19 cellular contexts compared by ENCODE assay signal in genomic region chr20:598133-598881, GRCh38. TPM values are rescaled to one million over a fixed set of nuclear protein-coding genes. Genes with fewer than 3 reads are reported as not detected.
A peak's percentile ranks its signal among the peaks of the same experiment; 100 is the strongest.
DNase-seq lines count a peak whose midpoint lies in the region; ATAC-seq, FAIRE-seq and TF ChIP-seq lines count a peak whose summit lies in the region.
"Had no signal": no experiment of that assay in that cellular context is flagged by ENCODE, and none has a peak within 500 bp of the region (broad histone marks: within the 10 kb centered on the region; RNA-seq: fewer than 3 reads in every experiment).

No MANE protein-coding gene starts in this region.

- peak; percentile 55 for DNase-seq in activated effector memory CD4-positive, alpha-beta T cell treated with anti-CD3 and anti-CD28 coated beads, Interleukin-2, amount 50 U/mL, for 16 hours
- DNase-seq in activated effector memory CD4-positive, alpha-beta T cell treated with Interleukin-2 at 50 U/mL for 16 hours: no peak
- DNase-seq in K562 (ENCODE audit: extremely low read depth in 1 of 4, low spot score in 3 of 4) (no peak), neuronal stem cell (ENCODE audit: low spot score) (no peak), GM10248 (ENCODE audit: extremely low spot score) (no peak), NCI-H2171 treated with DMSO at 0.1 percent for 48 hours (lab: John Stamatoyannopoulos, UW) (no peak)
- DNase-seq in stimulated activated naive CD4-positive, alpha-beta T cell treated with Interleukin-2 at 50 U/mL for 16 hours (lab: John Stamatoyannopoulos, UW): no peak
- DNase-seq: 8988T; AML-193; CD8-positive, alpha-beta memory T cell; DND-41; GDM1; HFFc6 had no signal

- no peak for FAIRE-seq in K562 (lab: Jason Lieb, UNC)
- FAIRE-seq: H1, HTR-8/SVneo had no signal

- no peak overlapping the region for H3K4ac ChIP-seq in neuronal stem cell (ENCODE audit: low read length)

- H2BK5ac ChIP-seq in neuronal stem cell (ENCODE audit: low read length): no peak overlapping the region

- peak overlapping the region; percentile 78 for H2BK12ac ChIP-seq in neuronal stem cell (ENCODE audit: low read length)

- H2AK5ac ChIP-seq in neuronal stem cell (ENCODE audit: low read depth, low read length): peak overlapping the region; percentile 56

- no peak overlapping the region for H3K18ac ChIP-seq in neuronal stem cell (ENCODE audit: low read length)

- H3K9me3 ChIP-seq in HEK293 (ENCODE audit: control insufficient read depth, insufficient read depth, low read depth, low read length) (no peaks in the 10 kb centered on the region), K562 (replicated peaks; ENCODE audit: control insufficient read depth, insufficient read depth, low read depth, low read length) (no peaks in the 10 kb centered on the region), neuronal stem cell (replicated peaks in 1 of 2; ENCODE audit: control insufficient read depth in 2 of 2, insufficient read depth in 1 of 2, low read depth in 1 of 2, low read length in 2 of 2) (no peaks in the 10 kb centered on the region)
- H3K9me3 ChIP-seq: BLaER1, Caco-2, HAP-1 had no signal

- no peaks in the 10 kb centered on the region for H3K9me1 ChIP-seq in K562 (ENCODE audit: control insufficient read depth, insufficient read depth, low read length)

- H3K4me1 ChIP-seq in HEK293 (ENCODE audit: control insufficient read depth, insufficient read depth, low read length) (no peaks in the 10 kb centered on the region), K562 (replicated peaks in 1 of 2; ENCODE audit: control insufficient read depth in 2 of 2, insufficient read depth in 2 of 2, low read length in 2 of 2) (peaks cover 0 to 20% of the 10 kb centered on the region in 2 experiments; a peak in 2 of 5 replicates), neuronal stem cell (ENCODE audit: control insufficient read depth in 2 of 2, insufficient read depth in 1 of 2, low read depth in 1 of 2, low read length in 2 of 2) (no peaks in the 10 kb centered on the region)
- H3K4me1 ChIP-seq: Caco-2, HAP-1 had no signal

- no TSS peak for BruUV-seq in K562 (replicated peaks; lab: Mats Ljungman, UMichigan)

- H3K79me2 ChIP-seq in K562 (ENCODE audit: control insufficient read depth, insufficient read depth, low read length): no peaks in the 10 kb centered on the region

- TF ChIP-seq CTCF in HEK293 (tag by site-specific recombination; IDR thresholded peaks at IDR 0.05): no peak
- no peak for TF ChIP-seq CTCF in K562 (IDR thresholded peaks at IDR 0.05 in 2 of 3, conservative IDR thresholded peaks at IDR 0.05 in 1 of 3; ENCODE audit: insufficient read depth in 2 of 3, low read depth in 1 of 3, low read length in 3 of 3)
- no peak for TF ChIP-seq CTCF in GM10248 (IDR thresholded peaks at IDR 0.05; ENCODE audit: control extremely low read depth, extremely low read depth, low read depth, missing control alignments)

- H4K91ac ChIP-seq in neuronal stem cell (ENCODE audit: low read depth, low read length, poor library complexity): no peak overlapping the region

- no peak overlapping the region for H4K8ac ChIP-seq in neuronal stem cell (ENCODE audit: low read depth, low read length)

- H3K27me3 ChIP-seq in K562 (ENCODE audit: control insufficient read depth in 2 of 2, insufficient read depth in 2 of 2, low read length in 2 of 2) (no peaks in the 10 kb centered on the region), neuronal stem cell (ENCODE audit: control insufficient read depth in 3 of 3, insufficient read depth in 3 of 3, low read depth in 1 of 3, low read length in 3 of 3) (peaks cover 0 to 8% (median 2%) of the 10 kb centered on the region in 3 experiments)
- H3K27me3 ChIP-seq: BLaER1 had no signal

- in situ Hi-C loops in K562 (cut with MboI): no loop called here

- intact Hi-C loops in K562 (cut with micrococcal nuclease): no loop called here

- no peak overlapping the region for H3K9ac ChIP-seq in K562 (ENCODE audit: insufficient read depth in 1 of 2, low read depth in 2 of 2, low read length in 2 of 2)
- H3K9ac ChIP-seq in neuronal stem cell (ENCODE audit: low read depth, low read length, poor library complexity): no peak overlapping the region
- H3K9ac ChIP-seq: BLaER1 had no signal

- peak overlapping the region; percentile 75 for H2BK120ac ChIP-seq in neuronal stem cell (ENCODE audit: low read depth, low read length)

- no peak for TF ChIP-seq EP300 in K562 (IDR thresholded peaks at IDR 0.05; ENCODE audit: low read length)

- TF ChIP-seq RAD21 in K562 (CRISPR knock-in tag; conservative IDR thresholded peaks at IDR 0.05 in 1 of 2, IDR thresholded peaks at IDR 0.05 in 1 of 2): no peak

- H3K23ac ChIP-seq in neuronal stem cell (ENCODE audit: low read depth, low read length, poor library complexity): no peak overlapping the region

- no peak overlapping the region for H3K4me2 ChIP-seq in K562 (ENCODE audit: insufficient read depth, low read length)
- no peak overlapping the region for H3K4me2 ChIP-seq in neuronal stem cell (ENCODE audit: insufficient read depth, low read length, poor library complexity, severe bottlenecking)
- H3K4me2 ChIP-seq: BLaER1 had no signal

- no peak for ATAC-seq in K562

- H2AFZ ChIP-seq in K562 (ENCODE audit: low read depth, low read length) (no peak overlapping the region), neuronal stem cell (ENCODE audit: low read length) (no peak overlapping the region)

- POLR2A ChIA-PET in HEK293 (lab: Yijun Ruan, JAX) (no interaction called here), K562 (lab: Yijun Ruan, JAX) (no interaction called here), GM10248 (lab: Yijun Ruan, JAX) (no interaction called here)

- no peak overlapping the region for H3K27ac ChIP-seq in HEK293 (ENCODE audit: extremely low read depth, low read depth, low read length)
- H3K27ac ChIP-seq in K562 (ENCODE audit: extremely low read depth, low read depth, low read length): no peak overlapping the region
- no peak overlapping the region for H3K27ac ChIP-seq in neuronal stem cell (replicated peaks; ENCODE audit: low read length)
- H3K27ac ChIP-seq: BLaER1 had no signal

- CTCF ChIA-PET in HEK293 (lab: Yijun Ruan, JAX): interaction anchor here (0.6 to 2.3 kb wide), 5 partner anchors 12 to 409 kb away, joined by 3 to 7 read pairs (median 4); partner anchors contain the start of gene DEFB128
- CTCF ChIA-PET in K562 (lab: Yijun Ruan, JAX; ENCODE audit: low intra/inter-chr PET ratio): no interaction called here
- CTCF ChIA-PET in GM10248 (lab: Yijun Ruan, JAX): interaction anchor here (0.9 to 1.6 kb wide), 5 partner anchors 11 to 69 kb away, joined by 3 to 7 read pairs (median 4); no protein-coding TSS in a partner anchor

- no peaks in the 10 kb centered on the region for H3K79me1 ChIP-seq in neuronal stem cell (ENCODE audit: low read depth, low read length)

- no peak overlapping the region for H2BK15ac ChIP-seq in neuronal stem cell (ENCODE audit: low read length)

- H3K4me3 ChIP-seq in HEK293 (ENCODE audit: low read depth, low read length) (no peak overlapping the region), K562 (no peak overlapping the region), neuronal stem cell (ENCODE audit: low read length in 2 of 2) (peak overlapping the region in 1 of 2 donors; percentile 41)
- H3K4me3 ChIP-seq: BLaER1, HAP-1 had no signal

- 41% methylated on average over 13 of the region's 14 CpGs for WGBS in K562 (ENCODE audit: insufficient coverage, low coverage, missing lambda C conversion rate)
- WGBS in neuronal stem cell (ENCODE audit: extremely low coverage in 2 of 2, insufficient read length in 2 of 2, insufficient replicate concordance in 1 of 2), 2 donors: no CpG with 5 or more reads among the region's 14 CpGs

- TF ChIP-seq POLR2A in K562 (conservative IDR thresholded peaks at IDR 0.05): no peak

- H4K20me1 ChIP-seq in K562 (replicated peaks; ENCODE audit: control insufficient read depth, insufficient read depth, low read length): no peaks in the 10 kb centered on the region

- H3K36me3 ChIP-seq in HEK293 (ENCODE audit: control insufficient read depth in 2 of 2, insufficient read depth in 1 of 2, low read length in 2 of 2) (no peaks in the 10 kb centered on the region), K562 (ENCODE audit: control insufficient read depth, insufficient read depth, low read length) (no peaks in the 10 kb centered on the region), neuronal stem cell (replicated peaks in 1 of 2; ENCODE audit: control insufficient read depth in 2 of 2, insufficient read depth in 2 of 2, low read length in 2 of 2) (no peaks in the 10 kb centered on the region)
- H3K36me3 ChIP-seq: BLaER1, HAP-1 had no signal

- no peak overlapping the region for H3K14ac ChIP-seq in neuronal stem cell (ENCODE audit: low read length)

RNA-seq across cellular contexts. Expression of gene TCF15, which starts 11.8 kb away (rescaled TPM):
- 0.79 and 1.6 TPM in 2 replicates for total RNA-seq in K562 (2011; cell fraction: chromatin; rRNA removed; ENCODE audit: low replicate concordance)
- 1.6 and 2.0 TPM in 2 replicates for total RNA-seq in K562 (2011; cell fraction: nucleolus; rRNA removed)
- 1.6 and 1.8 TPM in 2 replicates for total RNA-seq in K562 (2011; cell fraction: nucleoplasm; rRNA removed)
- 2.3 and 4.4 TPM in 2 replicates for total RNA-seq in K562 (2014; rRNA removed)
- total RNA-seq in K562 (2014; rRNA removed; fragmentation: Illumina TruSeq; extraction: Trizol): 0.96 and 1.2 TPM in 2 replicates
- total RNA-seq in K562 (2015; rRNA removed; fragmentation: Illumina TruSeq; extraction: Trizol): 1.2 and 2.0 TPM in 2 replicates
- total RNA-seq in K562 (2021): 3.8 and 5.0 TPM in 2 replicates
- 0.93 and 1.7 TPM in 2 replicates for polyA plus RNA-seq in K562 (2011; rRNA removed)
- 1.8 and 4.0 TPM in 2 replicates for polyA plus RNA-seq in K562 (2011; cell fraction: cytosol; rRNA removed)
- 2.4 and 2.7 TPM in 2 replicates for polyA plus RNA-seq in K562 (2011; cell fraction: nucleus; rRNA removed)
- 2.4 and 2.8 TPM in 2 replicates for polyA plus RNA-seq in K562 (2012)
- 0.62 and 0.98 TPM in 2 replicates for polyA plus RNA-seq in K562 (2014; fragmentation: Illumina TruSeq; extraction: Trizol)
- polyA plus RNA-seq in K562 (2014; fragmentation: Nextera tagmentation; extraction: Ambion mirVana): under 1 TPM; 0.04 to 0.13 TPM
- 4.2 and 4.5 TPM in 2 replicates for polyA plus RNA-seq in K562 (2014; rRNA removed)
- polyA minus RNA-seq in K562 (2011; rRNA and poly(A)+ RNA removed): 0.28 and 0.33 TPM in 2 replicates
- polyA minus RNA-seq in K562 (2011; cell fraction: cytosol; rRNA and poly(A)+ RNA removed): 0.57 and 2.8 TPM in 2 replicates
- 1.1 and 1.2 TPM in 2 replicates for polyA minus RNA-seq in K562 (2011; cell fraction: nucleus; rRNA and poly(A)+ RNA removed)
- polyA plus RNA-seq in neuronal stem cell (2013, experiment 1 of 2): 2.0 TPM
- polyA plus RNA-seq in neuronal stem cell (2013, experiment 2 of 2): 1.8 TPM
- total RNA-seq: Caco-2; CD8-positive, alpha-beta memory T cell; HFFc6 had no signal
- polyA plus RNA-seq: CD8-positive, alpha-beta memory T cell had no signal

RNA-seq across cellular contexts. Expression of gene SRXN1, which starts 54.7 kb away (rescaled TPM):
- 10.6 and 14.9 TPM in 2 replicates for total RNA-seq in K562 (2011; cell fraction: chromatin; rRNA removed; ENCODE audit: low replicate concordance)
- total RNA-seq in K562 (2011; cell fraction: nucleolus; rRNA removed): 10.3 TPM in 2 replicates
- 13.3 and 13.4 TPM in 2 replicates for total RNA-seq in K562 (2011; cell fraction: nucleoplasm; rRNA removed)
- total RNA-seq in K562 (2014; rRNA removed) (21.6 and 26.7 TPM in 2 replicates), K562 (2014; rRNA removed; fragmentation: Illumina TruSeq; extraction: Trizol) (29.1 TPM in 2 replicates), K562 (2015; rRNA removed; fragmentation: Illumina TruSeq; extraction: Trizol) (20.2 and 20.6 TPM in 2 replicates), K562 (2021) (23.2 and 27.9 TPM in 2 replicates)
- polyA plus RNA-seq in K562 (2011; rRNA removed) (35.4 and 36.4 TPM in 2 replicates), K562 (2014; fragmentation: Illumina TruSeq; extraction: Trizol) (33.9 and 34.1 TPM in 2 replicates), K562 (2014; fragmentation: Nextera tagmentation; extraction: Ambion mirVana) (1 to 10 TPM; 6.8 to 8.4 TPM), K562 (2014; rRNA removed) (19.4 and 24.4 TPM in 2 replicates)
- 23.6 and 26.3 TPM in 2 replicates for polyA plus RNA-seq in K562 (2011; cell fraction: cytosol; rRNA removed)
- 10.0 and 12.8 TPM in 2 replicates for polyA plus RNA-seq in K562 (2011; cell fraction: nucleus; rRNA removed)
- 17.8 and 21.0 TPM in 2 replicates for polyA plus RNA-seq in K562 (2012)
- 29.0 and 30.3 TPM in 2 replicates for polyA minus RNA-seq in K562 (2011; rRNA and poly(A)+ RNA removed)
- polyA minus RNA-seq in K562 (2011; cell fraction: cytosol; rRNA and poly(A)+ RNA removed): 17.8 and 18.5 TPM in 2 replicates
- 4.0 and 6.7 TPM in 2 replicates for polyA minus RNA-seq in K562 (2011; cell fraction: nucleus; rRNA and poly(A)+ RNA removed)
- polyA plus RNA-seq in neuronal stem cell (2013, experiment 1 of 2): 10.3 TPM
- polyA plus RNA-seq in neuronal stem cell (2013, experiment 2 of 2): 10.4 TPM

RNA-seq across cellular contexts. Expression of gene CSNK2A1, which starts 54.7 kb away (rescaled TPM):
- 123 and 330 TPM in 2 replicates for total RNA-seq in K562 (2011; cell fraction: chromatin; rRNA removed; ENCODE audit: low replicate concordance)
- total RNA-seq in K562 (2011; cell fraction: nucleolus; rRNA removed): 74.4 and 84.6 TPM in 2 replicates
- 187 and 322 TPM in 2 replicates for total RNA-seq in K562 (2011; cell fraction: nucleoplasm; rRNA removed)
- total RNA-seq in K562 (2014; rRNA removed) (81.4 and 88.5 TPM in 2 replicates), K562 (2014; rRNA removed; fragmentation: Illumina TruSeq; extraction: Trizol) (149 and 152 TPM in 2 replicates), K562 (2015; rRNA removed; fragmentation: Illumina TruSeq; extraction: Trizol) (141 and 156 TPM in 2 replicates), K562 (2021) (144 and 150 TPM in 2 replicates)
- polyA plus RNA-seq in K562 (2011; rRNA removed) (103 and 145 TPM in 2 replicates), K562 (2014; fragmentation: Illumina TruSeq; extraction: Trizol) (188 and 251 TPM in 2 replicates), K562 (2014; fragmentation: Nextera tagmentation; extraction: Ambion mirVana) (100 to 1,000 TPM in 1 of 2 experiments, 10 to 100 TPM in 1; 71.0 to 101 TPM), K562 (2014; rRNA removed) (77.0 and 98.4 TPM in 2 replicates)
- 87.8 and 148 TPM in 2 replicates for polyA plus RNA-seq in K562 (2011; cell fraction: cytosol; rRNA removed)
- 75.9 and 131 TPM in 2 replicates for polyA plus RNA-seq in K562 (2011; cell fraction: nucleus; rRNA removed)
- polyA plus RNA-seq in K562 (2012): 89.9 and 106 TPM in 2 replicates
- 231 and 302 TPM in 2 replicates for polyA minus RNA-seq in K562 (2011; rRNA and poly(A)+ RNA removed)
- 105 and 130 TPM in 2 replicates for polyA minus RNA-seq in K562 (2011; cell fraction: cytosol; rRNA and poly(A)+ RNA removed)
- polyA minus RNA-seq in K562 (2011; cell fraction: nucleus; rRNA and poly(A)+ RNA removed): 58.4 and 139 TPM in 2 replicates
- 232 TPM for polyA plus RNA-seq in neuronal stem cell (2013, experiment 1 of 2)
- polyA plus RNA-seq in neuronal stem cell (2013, experiment 2 of 2): 239 TPM
